ENCODE assay signal across 14 cellular contexts in genomic region chr2:222751821-222752719, GRCh38.
DNase-seq lines count a peak whose midpoint lies in the region; ATAC-seq and TF ChIP-seq lines count a peak whose summit lies in the region.
"Had no signal": no experiment of that assay in that cellular context is flagged by ENCODE, and none has a peak within 500 bp of the region (broad histone marks: within the 10 kb centered on the region; RNA-seq: fewer than 3 reads in every experiment).

No MANE protein-coding gene starts in this region.

- H3K36me3 Mint-ChIP-seq in osteocyte (ENCODE audit: unreplicated experiment) = no peaks in the 10 kb centered on the region
- H3K36me3 Mint-ChIP-seq: brain had no signal

- no peak overlapping the region for H3K4me3 Mint-ChIP-seq in osteocyte (ENCODE audit: unreplicated experiment)

- in situ Hi-C loops in astrocyte of the spinal cord (cut with HindIII; ENCODE audit: low sequenced_read_pairs) = no loop called here

- H3K9me2 ChIP-seq in Karpas-422 (replicated peaks; ENCODE audit: insufficient read depth, low read length) = no peaks in the 10 kb centered on the region

- H3K4me1 ChIP-seq in Karpas-422 (ENCODE audit: low read length) = peaks cover 4% of the 10 kb centered on the region
- H3K4me1 ChIP-seq: spleen had no signal

- H3K4me3 ChIP-seq in Karpas-422 (ENCODE audit: low read length) (no peak overlapping the region), astrocyte of the spinal cord (ENCODE audit: low read depth, low read length) (no peak overlapping the region)
- H3K4me3 ChIP-seq: spleen, transverse colon had no signal

- H3K27me3 ChIP-seq in Karpas-422 (ENCODE audit: low read length) = no peaks in the 10 kb centered on the region
- H3K27me3 ChIP-seq: spleen, transverse colon had no signal

- DNase-seq in NCI-H146 (lab: John Stamatoyannopoulos, UW) (peak; percentile 24), NCI-H146 treated with DMSO at 0.1 percent for 48 hours (lab: John Stamatoyannopoulos, UW; ENCODE audit: unreplicated experiment) (no peak), Karpas-422 (no peak), astrocyte of the spinal cord (ENCODE audit: low read depth, low spot score) (peak; percentile 28), osteocyte (ENCODE audit: extremely low spot score, unreplicated experiment) (no peak), left lobe of liver (ENCODE audit: low spot score) (no peak), DMS114 treated with DMSO at 0.1 percent for 48 hours (lab: John Stamatoyannopoulos, UW; ENCODE audit: unreplicated experiment) (no peak)
- DNase-seq: 8988T, left cardiac atrium, NCI-H187, spleen, transverse colon had no signal

- no peaks in the 10 kb centered on the region for H4K20me1 ChIP-seq in Karpas-422 (ENCODE audit: insufficient read depth, low read depth, low read length)

- 0 out of 2 replicates have a peak overlapping the region, but pooled peaks have one; percentile 55 for H2AFZ ChIP-seq in Karpas-422 (ENCODE audit: low read length)

- no peak overlapping the region for H3K9ac ChIP-seq in Karpas-422 (ENCODE audit: low read length)

- peak overlapping the region; percentile 89 for H3K27ac Mint-ChIP-seq in osteocyte (ENCODE audit: unreplicated experiment)

- no peaks in the 10 kb centered on the region for H3K36me3 ChIP-seq in Karpas-422 (ENCODE audit: insufficient read depth, low read length)
- H3K36me3 ChIP-seq: spleen, transverse colon had no signal

- no peaks in the 10 kb centered on the region for H3K9me3 Mint-ChIP-seq in osteocyte (ENCODE audit: unreplicated experiment)

- ATAC-seq in left lobe of liver = no peak
- ATAC-seq in GM19351 (IDR thresholded peaks at IDR 0.05; ENCODE audit: unreplicated experiment) = no peak

- peaks cover 55% of the 10 kb centered on the region for H3K4me1 Mint-ChIP-seq in osteocyte (ENCODE audit: unreplicated experiment)

- TF ChIP-seq CTCF in astrocyte of the spinal cord (IDR thresholded peaks at IDR 0.05; ENCODE audit: low read depth, low read length) = no peak
- TF ChIP-seq CTCF in osteocyte (IDR thresholded peaks at IDR 0.05) = no peak

- no peaks in the 10 kb centered on the region; the same call in 1 of the 2 replicates for H3K9me3 ChIP-seq in Karpas-422 (ENCODE audit: low read length)
- H3K9me3 ChIP-seq: spleen, transverse colon had no signal

- no peaks in the 10 kb centered on the region for H3K79me2 ChIP-seq in Karpas-422 (ENCODE audit: low read length)

- no peaks in the 10 kb centered on the region for H3K27me3 Mint-ChIP-seq in osteocyte (ENCODE audit: unreplicated experiment)
- H3K27me3 Mint-ChIP-seq: brain had no signal

- no peak overlapping the region for H3K4me2 ChIP-seq in Karpas-422 (ENCODE audit: low read depth, low read length, poor library complexity, severe bottlenecking)

- no peak overlapping the region for H3K27ac ChIP-seq in Karpas-422 (ENCODE audit: low read length)
- H3K27ac ChIP-seq: spleen had no signal

Comparison
In these comparisons a context has a peak if more than half of its experiments do, and no peak if none do; other contexts are left out.
1. DNase-seq: peak in NCI-H146 (single experiment) and astrocyte of the spinal cord (single experiment); none in NCI-H146 treated with DMSO at 0.1 percent for 48 hours (single experiment), Karpas-422 (single experiment), osteocyte (single experiment), left lobe of liver (single experiment) and DMS114 treated with DMSO at 0.1 percent for 48 hours (single experiment).